2 cellular contexts compared by ENCODE assay signal in the genomic region with DNA sequence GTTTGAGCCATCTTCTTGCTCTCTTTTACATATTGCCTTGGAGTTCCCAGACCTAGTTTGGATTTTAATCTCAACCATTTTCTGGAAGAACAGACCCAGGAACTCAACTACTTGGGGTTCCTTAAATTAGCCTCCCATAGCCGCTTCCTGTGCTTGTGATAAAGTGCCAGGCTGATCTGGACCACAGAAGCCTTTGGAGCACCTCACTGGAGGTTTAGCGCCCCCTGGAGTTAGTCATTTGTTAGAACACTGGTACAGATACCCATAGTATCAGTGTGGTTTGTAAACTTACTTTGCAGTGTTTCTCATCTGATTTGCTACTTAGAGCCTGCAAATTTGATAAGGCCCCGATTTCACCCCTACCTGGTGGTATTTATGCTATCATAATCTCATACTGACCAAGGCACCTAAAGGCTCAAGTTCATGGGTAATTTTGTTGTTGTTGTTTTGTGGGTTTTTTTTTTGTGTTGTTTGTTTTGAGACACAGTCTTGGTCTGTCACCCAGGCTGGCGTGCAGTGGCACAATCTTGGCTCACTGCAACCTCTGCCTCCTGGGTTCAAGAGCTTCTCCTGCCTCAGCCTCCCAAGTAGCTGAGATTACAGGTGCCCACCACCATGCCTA.
TF ChIP-seq lines count a peak whose summit lies in the region.

No MANE protein-coding gene starts in this region.

TF ChIP-seq in GM23338, 12 proteins besides CTCF, POLR2A, EP300 and RAD21:
- no peak for TF ChIP-seq EZH2phosphoT487 (IDR thresholded peaks at IDR 0.05; ENCODE audit: unreplicated experiment)
- TF ChIP-seq CREB1 (CRISPR knock-in tag; IDR thresholded peaks at IDR 0.05; ENCODE audit: low read depth): 0 out of 2 replicates have a peak, but pooled peaks have one; percentile 25

TF ChIP-seq in K562, 482 proteins besides CTCF, POLR2A, EP300 and RAD21:
- TF ChIP-seq, protein P1, sequence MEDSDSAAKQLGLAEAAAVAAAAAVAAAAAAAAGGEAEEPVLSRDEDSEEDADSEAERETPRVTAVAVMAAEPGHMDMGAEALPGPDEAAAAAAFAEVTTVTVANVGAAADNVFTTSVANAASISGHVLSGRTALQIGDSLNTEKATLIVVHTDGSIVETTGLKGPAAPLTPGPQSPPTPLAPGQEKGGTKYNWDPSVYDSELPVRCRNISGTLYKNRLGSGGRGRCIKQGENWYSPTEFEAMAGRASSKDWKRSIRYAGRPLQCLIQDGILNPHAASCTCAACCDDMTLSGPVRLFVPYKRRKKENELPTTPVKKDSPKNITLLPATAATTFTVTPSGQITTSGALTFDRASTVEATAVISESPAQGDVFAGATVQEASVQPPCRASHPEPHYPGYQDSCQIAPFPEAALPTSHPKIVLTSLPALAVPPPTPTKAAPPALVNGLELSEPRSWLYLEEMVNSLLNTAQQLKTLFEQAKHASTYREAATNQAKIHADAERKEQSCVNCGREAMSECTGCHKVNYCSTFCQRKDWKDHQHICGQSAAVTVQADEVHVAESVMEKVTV (CRISPR knock-in tag; IDR thresholded peaks at IDR 0.05): peak; percentile 65
- TF ChIP-seq ZNF655 (CRISPR knock-in tag; IDR thresholded peaks at IDR 0.05): no peak
- no peak for TF ChIP-seq ZEB2 (IDR thresholded peaks at IDR 0.05)
- peak; percentile 37; the same call in 1 of the 2 replicates for TF ChIP-seq KLF16 (IDR thresholded peaks at IDR 0.05)
- no peak for TF ChIP-seq EGR1 (conservative IDR thresholded peaks at IDR 0.05)
- peak in 1 of 2 experiments; percentile 53; a peak in 1 of 4 replicates for TF ChIP-seq RCOR1 (IDR thresholded peaks at IDR 0.05; ENCODE audit: borderline replicate concordance in 1 of 2, low read depth in 2 of 2, low read length in 2 of 2)
- TF ChIP-seq ZNF318 (IDR thresholded peaks at IDR 0.05; ENCODE audit: borderline replicate concordance in 1 of 2, low read depth in 1 of 2): no peak
- TF ChIP-seq, protein P2, sequence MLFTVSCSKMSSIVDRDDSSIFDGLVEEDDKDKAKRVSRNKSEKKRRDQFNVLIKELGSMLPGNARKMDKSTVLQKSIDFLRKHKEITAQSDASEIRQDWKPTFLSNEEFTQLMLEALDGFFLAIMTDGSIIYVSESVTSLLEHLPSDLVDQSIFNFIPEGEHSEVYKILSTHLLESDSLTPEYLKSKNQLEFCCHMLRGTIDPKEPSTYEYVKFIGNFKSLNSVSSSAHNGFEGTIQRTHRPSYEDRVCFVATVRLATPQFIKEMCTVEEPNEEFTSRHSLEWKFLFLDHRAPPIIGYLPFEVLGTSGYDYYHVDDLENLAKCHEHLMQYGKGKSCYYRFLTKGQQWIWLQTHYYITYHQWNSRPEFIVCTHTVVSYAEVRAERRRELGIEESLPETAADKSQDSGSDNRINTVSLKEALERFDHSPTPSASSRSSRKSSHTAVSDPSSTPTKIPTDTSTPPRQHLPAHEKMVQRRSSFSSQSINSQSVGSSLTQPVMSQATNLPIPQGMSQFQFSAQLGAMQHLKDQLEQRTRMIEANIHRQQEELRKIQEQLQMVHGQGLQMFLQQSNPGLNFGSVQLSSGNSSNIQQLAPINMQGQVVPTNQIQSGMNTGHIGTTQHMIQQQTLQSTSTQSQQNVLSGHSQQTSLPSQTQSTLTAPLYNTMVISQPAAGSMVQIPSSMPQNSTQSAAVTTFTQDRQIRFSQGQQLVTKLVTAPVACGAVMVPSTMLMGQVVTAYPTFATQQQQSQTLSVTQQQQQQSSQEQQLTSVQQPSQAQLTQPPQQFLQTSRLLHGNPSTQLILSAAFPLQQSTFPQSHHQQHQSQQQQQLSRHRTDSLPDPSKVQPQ (CRISPR knock-in tag; IDR thresholded peaks at IDR 0.05; ENCODE audit: borderline replicate concordance): no peak
- TF ChIP-seq GABPA (tag; conservative IDR thresholded peaks at IDR 0.05; ENCODE audit: low read depth): peak; percentile 59
- no peak for TF ChIP-seq NR1H2 (CRISPR knock-in tag; IDR thresholded peaks at IDR 0.05)
- TF ChIP-seq, protein P3, sequence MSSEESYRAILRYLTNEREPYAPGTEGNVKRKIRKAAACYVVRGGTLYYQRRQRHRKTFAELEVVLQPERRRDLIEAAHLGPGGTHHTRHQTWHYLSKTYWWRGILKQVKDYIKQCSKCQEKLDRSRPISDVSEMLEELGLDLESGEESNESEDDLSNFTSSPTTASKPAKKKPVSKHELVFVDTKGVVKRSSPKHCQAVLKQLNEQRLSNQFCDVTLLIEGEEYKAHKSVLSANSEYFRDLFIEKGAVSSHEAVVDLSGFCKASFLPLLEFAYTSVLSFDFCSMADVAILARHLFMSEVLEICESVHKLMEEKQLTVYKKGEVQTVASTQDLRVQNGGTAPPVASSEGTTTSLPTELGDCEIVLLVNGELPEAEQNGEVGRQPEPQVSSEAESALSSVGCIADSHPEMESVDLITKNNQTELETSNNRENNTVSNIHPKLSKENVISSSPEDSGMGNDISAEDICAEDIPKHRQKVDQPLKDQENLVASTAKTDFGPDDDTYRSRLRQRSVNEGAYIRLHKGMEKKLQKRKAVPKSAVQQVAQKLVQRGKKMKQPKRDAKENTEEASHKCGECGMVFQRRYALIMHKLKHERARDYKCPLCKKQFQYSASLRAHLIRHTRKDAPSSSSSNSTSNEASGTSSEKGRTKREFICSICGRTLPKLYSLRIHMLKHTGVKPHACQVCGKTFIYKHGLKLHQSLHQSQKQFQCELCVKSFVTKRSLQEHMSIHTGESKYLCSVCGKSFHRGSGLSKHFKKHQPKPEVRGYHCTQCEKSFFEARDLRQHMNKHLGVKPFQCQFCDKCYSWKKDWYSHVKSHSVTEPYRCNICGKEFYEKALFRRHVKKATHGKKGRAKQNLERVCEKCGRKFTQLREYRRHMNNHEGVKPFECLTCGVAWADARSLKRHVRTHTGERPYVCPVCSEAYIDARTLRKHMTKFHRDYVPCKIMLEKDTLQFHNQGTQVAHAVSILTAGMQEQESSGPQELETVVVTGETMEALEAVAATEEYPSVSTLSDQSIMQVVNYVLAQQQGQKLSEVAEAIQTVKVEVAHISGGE (CRISPR knock-in tag; IDR thresholded peaks at IDR 0.05): peak in 1 of 3 experiments; percentile 71; a peak in 2 of 6 replicates
- TF ChIP-seq HMBOX1 (IDR thresholded peaks at IDR 0.05): 0 out of 2 replicates have a peak, but pooled peaks have one; percentile 40
- TF ChIP-seq NR3C1 (CRISPR knock-in tag; IDR thresholded peaks at IDR 0.05): no peak
- TF ChIP-seq NKRF (IDR thresholded peaks at IDR 0.05; ENCODE audit: borderline replicate concordance): no peak
- TF ChIP-seq XRCC5 (IDR thresholded peaks at IDR 0.05; ENCODE audit: low read depth, low read length): peak; percentile 64; the same call in 1 of the 2 replicates
- TF ChIP-seq, protein P4, sequence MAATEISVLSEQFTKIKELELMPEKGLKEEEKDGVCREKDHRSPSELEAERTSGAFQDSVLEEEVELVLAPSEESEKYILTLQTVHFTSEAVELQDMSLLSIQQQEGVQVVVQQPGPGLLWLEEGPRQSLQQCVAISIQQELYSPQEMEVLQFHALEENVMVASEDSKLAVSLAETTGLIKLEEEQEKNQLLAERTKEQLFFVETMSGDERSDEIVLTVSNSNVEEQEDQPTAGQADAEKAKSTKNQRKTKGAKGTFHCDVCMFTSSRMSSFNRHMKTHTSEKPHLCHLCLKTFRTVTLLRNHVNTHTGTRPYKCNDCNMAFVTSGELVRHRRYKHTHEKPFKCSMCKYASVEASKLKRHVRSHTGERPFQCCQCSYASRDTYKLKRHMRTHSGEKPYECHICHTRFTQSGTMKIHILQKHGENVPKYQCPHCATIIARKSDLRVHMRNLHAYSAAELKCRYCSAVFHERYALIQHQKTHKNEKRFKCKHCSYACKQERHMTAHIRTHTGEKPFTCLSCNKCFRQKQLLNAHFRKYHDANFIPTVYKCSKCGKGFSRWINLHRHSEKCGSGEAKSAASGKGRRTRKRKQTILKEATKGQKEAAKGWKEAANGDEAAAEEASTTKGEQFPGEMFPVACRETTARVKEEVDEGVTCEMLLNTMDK (IDR thresholded peaks at IDR 0.05; ENCODE audit: borderline replicate concordance, insufficient read depth, low read depth, low read length, poor library complexity, severe bottlenecking): peak; percentile 27
- TF ChIP-seq, protein P5, sequence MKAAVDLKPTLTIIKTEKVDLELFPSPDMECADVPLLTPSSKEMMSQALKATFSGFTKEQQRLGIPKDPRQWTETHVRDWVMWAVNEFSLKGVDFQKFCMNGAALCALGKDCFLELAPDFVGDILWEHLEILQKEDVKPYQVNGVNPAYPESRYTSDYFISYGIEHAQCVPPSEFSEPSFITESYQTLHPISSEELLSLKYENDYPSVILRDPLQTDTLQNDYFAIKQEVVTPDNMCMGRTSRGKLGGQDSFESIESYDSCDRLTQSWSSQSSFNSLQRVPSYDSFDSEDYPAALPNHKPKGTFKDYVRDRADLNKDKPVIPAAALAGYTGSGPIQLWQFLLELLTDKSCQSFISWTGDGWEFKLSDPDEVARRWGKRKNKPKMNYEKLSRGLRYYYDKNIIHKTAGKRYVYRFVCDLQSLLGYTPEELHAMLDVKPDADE (conservative IDR thresholded peaks at IDR 0.05; ENCODE audit: control insufficient read depth, low read depth, low read length): no peak
- TF ChIP-seq SMC3 (conservative IDR thresholded peaks at IDR 0.05; ENCODE audit: insufficient read depth, low read depth, low read length): peak; percentile 74
- no peak for TF ChIP-seq ZNF239 (CRISPR knock-in tag; IDR thresholded peaks at IDR 0.05)
